Comparison of ENCODE assay signal across 23 cellular contexts in genomic region chr12:57031789-57032188, GRCh38. TPM values are rescaled to one million over a fixed set of nuclear protein-coding genes. Genes with fewer than 3 reads are reported as not detected.
A peak's percentile ranks its signal among the peaks of the same experiment; 100 is the strongest.
DNase-seq lines count a peak whose midpoint lies in the region; ATAC-seq and TF ChIP-seq lines count a peak whose summit lies in the region.
"Had no signal": no experiment of that assay in that cellular context is flagged by ENCODE, and none has a peak within 500 bp of the region (broad histone marks: within the 10 kb centered on the region; RNA-seq: fewer than 3 reads in every experiment).

No MANE protein-coding gene starts in this region.

- H2AFZ ChIP-seq in HCT116 (ENCODE audit: low read depth, low read length, poor library complexity, severe bottlenecking): no peak overlapping the region
- H2AFZ ChIP-seq: PC-9 had no signal

- no peaks in the 10 kb centered on the region for H3K9me2 ChIP-seq in HCT116 (ENCODE audit: insufficient read depth)

- no peaks in the 10 kb centered on the region for H3K36me3 ChIP-seq in CD4-positive, CD25-positive, alpha-beta regulatory T cell (ENCODE audit: control insufficient read depth, insufficient read depth, low read length)
- H3K36me3 ChIP-seq in HCT116 (ENCODE audit: control insufficient read depth in 1 of 2, insufficient read depth in 2 of 2, low read length in 2 of 2) (no peaks in the 10 kb centered on the region), WERI-Rb-1 (no peaks in the 10 kb centered on the region)
- H3K36me3 ChIP-seq in naive thymus-derived CD4-positive, alpha-beta T cell (ENCODE audit: control insufficient read depth in 2 of 3, insufficient read depth in 3 of 3, low read length in 3 of 3): no peaks in the 10 kb centered on the region
- H3K36me3 ChIP-seq: ascending aorta, tibial artery had no signal

- peaks cover 4% of the 10 kb centered on the region for H3K4me1 ChIP-seq in CD4-positive, CD25-positive, alpha-beta regulatory T cell (ENCODE audit: control insufficient read depth, insufficient read depth, low read length, poor library complexity, severe bottlenecking)
- H3K4me1 ChIP-seq in HCT116 (ENCODE audit: control insufficient read depth in 1 of 2, insufficient read depth in 2 of 2, low read length in 2 of 2): peaks cover 12 to 17% of the 10 kb centered on the region in 2 experiments
- H3K4me1 ChIP-seq in naive thymus-derived CD4-positive, alpha-beta T cell (ENCODE audit: control insufficient read depth in 2 of 2, insufficient read depth in 2 of 2, low read length in 2 of 2): peaks cover 6 to 42% of the 10 kb centered on the region in 2 donors
- H3K4me1 ChIP-seq: ascending aorta, tibial artery had no signal

- DNase-seq in CD4-positive, CD25-positive, alpha-beta regulatory T cell: no peak
- no peak for DNase-seq in HCT116 (ENCODE audit: low read depth, low spot score)
- DNase-seq in WERI-Rb-1: no peak
- DNase-seq in naive thymus-derived CD4-positive, alpha-beta T cell: no peak
- DNase-seq in cerebellum (ENCODE audit: low spot score): no peak
- DNase-seq in NCI-H2171 treated with DMSO at 0.1 percent for 48 hours (lab: John Stamatoyannopoulos, UW): no peak
- DNase-seq: activated CD4-positive, CD25-positive, alpha-beta regulatory T cell; activated T-cell treated with anti-CD3 and anti-CD28 coated beads, Interleukin-2, amount 50 U/mL, for 1 hour; IMR-90; kidney; stomach; T1000; tibial artery had no signal

- TF ChIP-seq RAD21 in HCT116 (IDR thresholded peaks at IDR 0.05; ENCODE audit: low read depth): no peak

- H3K27ac ChIP-seq in CD4-positive, CD25-positive, alpha-beta regulatory T cell (ENCODE audit: insufficient read depth, low read length, poor library complexity, severe bottlenecking): no peak overlapping the region
- H3K27ac ChIP-seq in HCT116 (ENCODE audit: low read depth, low read length) (no peak overlapping the region), WERI-Rb-1 (peak overlapping the region; percentile 29; the same call in 1 of the 2 replicates)
- no peak overlapping the region for H3K27ac ChIP-seq in naive thymus-derived CD4-positive, alpha-beta T cell (ENCODE audit: low read depth, low read length)
- H3K27ac ChIP-seq: ascending aorta, PC-9, stomach, tibial artery had no signal

- CTCF ChIA-PET in HCT116 (lab: Charles Lee): interaction anchor here (1.0 kb wide), 1 partner anchor 28 kb away, joined by 3 read pairs; no protein-coding TSS in a partner anchor
- CTCF ChIA-PET in naive thymus-derived CD4-positive, alpha-beta T cell (lab: Charles Lee): interaction anchor here (1.3 to 11.4 kb wide), 8 partner anchors 13 to 151 kb away, joined by 3 to 110 read pairs (median 9); partner anchors contain the start of gene ZBTB39

- peaks cover 9 to 38% (median 11%) of the 10 kb centered on the region in 4 donors for H3K4me1 Mint-ChIP-seq in CD4-positive, CD25-positive, alpha-beta regulatory T cell
- peaks cover 26 to 64% (median 47%) of the 10 kb centered on the region in 7 donors for H3K4me1 Mint-ChIP-seq in naive thymus-derived CD4-positive, alpha-beta T cell

- no peaks in the 10 kb centered on the region for H3K27me3 ChIP-seq in CD4-positive, CD25-positive, alpha-beta regulatory T cell (ENCODE audit: control insufficient read depth, insufficient read depth, low read length)
- H3K27me3 ChIP-seq in HCT116 (ENCODE audit: insufficient read depth, low read length): no peaks in the 10 kb centered on the region; the same call in 1 of the 2 replicates
- no peaks in the 10 kb centered on the region for H3K27me3 ChIP-seq in WERI-Rb-1 (ENCODE audit: insufficient read depth, low read depth, severe bottlenecking)
- H3K27me3 ChIP-seq in naive thymus-derived CD4-positive, alpha-beta T cell (ENCODE audit: control insufficient read depth in 2 of 2, insufficient read depth in 2 of 2, low read length in 2 of 2): no peaks in the 10 kb centered on the region
- H3K27me3 ChIP-seq: ascending aorta, stomach had no signal

- no peak for TF ChIP-seq CTCF in HCT116 (IDR thresholded peaks at IDR 0.05 in 2 of 3, conservative IDR thresholded peaks at IDR 0.05 in 1 of 3; ENCODE audit: borderline replicate concordance in 1 of 3, insufficient read depth in 1 of 3, low read depth in 2 of 3, low read length in 2 of 3)
- no peak for TF ChIP-seq CTCF in WERI-Rb-1 (IDR thresholded peaks at IDR 0.05; ENCODE audit: low read depth, low read length)

- TF ChIP-seq POLR2A in HCT116 (IDR thresholded peaks at IDR 0.05; ENCODE audit: borderline replicate concordance, extremely low read depth, insufficient read depth, insufficient read length): no peak

- RAD21 ChIA-PET in HCT116 (lab: Charles Lee; ENCODE audit: low non-redundant PET in 1 of 2, low total read pairs in 2 of 2, uncharacterized antibody in 2 of 2, unreplicated experiment in 2 of 2): interaction anchor here in 1 of 2 experiments (0.9 kb wide), 1 partner anchor 58 kb away, joined by 4 read pairs; the partner anchor contains the start of gene NAB2

- no peaks in the 10 kb centered on the region for H3K9me3 ChIP-seq in CD4-positive, CD25-positive, alpha-beta regulatory T cell (ENCODE audit: control insufficient read depth in 2 of 2, low read length in 2 of 2)
- H3K9me3 ChIP-seq in HCT116 (ENCODE audit: control insufficient read depth in 1 of 2, insufficient read depth in 1 of 2, low read depth in 1 of 2, low read length in 2 of 2) (no peaks in the 10 kb centered on the region), WERI-Rb-1 (ENCODE audit: severe bottlenecking) (no peaks in the 10 kb centered on the region)
- H3K9me3 ChIP-seq in naive thymus-derived CD4-positive, alpha-beta T cell (ENCODE audit: control insufficient read depth in 2 of 3, low read length in 3 of 3): no peaks in the 10 kb centered on the region
- H3K9me3 ChIP-seq: ascending aorta, mucosa of descending colon, stomach, tibial artery had no signal

- no TSS peak for BruUV-seq in HCT116 (replicated peaks; lab: Mats Ljungman, UMichigan)

- ATAC-seq in CD4-positive, CD25-positive, alpha-beta regulatory T cell (ENCODE audit: low read depth in 2 of 2): no peak
- no peak for ATAC-seq in HCT116
- ATAC-seq in naive thymus-derived CD4-positive, alpha-beta T cell: no peak
- no peak for ATAC-seq in HG02938 (IDR thresholded peaks at IDR 0.05; ENCODE audit: unreplicated experiment)
- no peak for ATAC-seq in GM18861 (IDR thresholded peaks at IDR 0.05; ENCODE audit: unreplicated experiment)
- ATAC-seq: sciatic nerve had no signal

- H3K9me3 Mint-ChIP-seq in CD4-positive, CD25-positive, alpha-beta regulatory T cell: no peaks in the 10 kb centered on the region
- peaks cover 0 to 2% (median 0%) of the 10 kb centered on the region in 11 donors for H3K9me3 Mint-ChIP-seq in naive thymus-derived CD4-positive, alpha-beta T cell

- H3K36me3 Mint-ChIP-seq in CD4-positive, CD25-positive, alpha-beta regulatory T cell: peaks cover 3% of the 10 kb centered on the region
- H3K36me3 Mint-ChIP-seq in naive thymus-derived CD4-positive, alpha-beta T cell: no peaks in the 10 kb centered on the region

- peak overlapping the region in 2 of 3 donors; percentile 30 to 88 for H3K27ac Mint-ChIP-seq in CD4-positive, CD25-positive, alpha-beta regulatory T cell
- H3K27ac Mint-ChIP-seq in naive thymus-derived CD4-positive, alpha-beta T cell: peak overlapping the region; percentile 48 to 94 (median 69)

- H3K4me3 Mint-ChIP-seq in CD4-positive, CD25-positive, alpha-beta regulatory T cell: no peak overlapping the region
- peak overlapping the region in 6 of 10 donors; percentile 50 to 80 (median 64) for H3K4me3 Mint-ChIP-seq in naive thymus-derived CD4-positive, alpha-beta T cell

- H3K27me3 Mint-ChIP-seq in CD4-positive, CD25-positive, alpha-beta regulatory T cell: no peaks in the 10 kb centered on the region
- no peaks in the 10 kb centered on the region for H3K27me3 Mint-ChIP-seq in naive thymus-derived CD4-positive, alpha-beta T cell

- H3K4me3 ChIP-seq in CD4-positive, CD25-positive, alpha-beta regulatory T cell (ENCODE audit: low read depth, low read length): no peak overlapping the region
- H3K4me3 ChIP-seq in HCT116 (replicated peaks in 1 of 2; ENCODE audit: low read depth in 1 of 2, low read length in 2 of 2): no peak overlapping the region
- no peak overlapping the region for H3K4me3 ChIP-seq in WERI-Rb-1 (ENCODE audit: low read depth, low read length)
- H3K4me3 ChIP-seq in naive thymus-derived CD4-positive, alpha-beta T cell (ENCODE audit: low read length): no peak overlapping the region
- H3K4me3 ChIP-seq: ascending aorta, mucosa of descending colon, PC-9, stomach, tibial artery had no signal

- H3K9ac ChIP-seq in HCT116 (ENCODE audit: low read length): no peak overlapping the region

- H3K4me2 ChIP-seq in HCT116 (ENCODE audit: low read length): peak overlapping the region; percentile 45
- H3K4me2 ChIP-seq: PC-9 had no signal

- POLR2A ChIA-PET in HCT116 (lab: Charles Lee): interaction anchor here (0.7 kb wide), 1 partner anchor 9 kb away, joined by 3 read pairs; no protein-coding TSS in a partner anchor
- POLR2A ChIA-PET in naive thymus-derived CD4-positive, alpha-beta T cell (lab: Charles Lee): interaction anchor here (0.8 to 2.7 kb wide), 9 partner anchors 10 to 80 kb away, joined by 3 to 13 read pairs (median 5); partner anchors contain the start of genes STAT6 and TAC3

- no peaks in the 10 kb centered on the region for H3K79me2 ChIP-seq in HCT116 (ENCODE audit: insufficient read depth, low read length)

- intact Hi-C loops in HCT116 (cut with micrococcal nuclease): no loop called here
- intact Hi-C loops in naive thymus-derived CD4-positive, alpha-beta T cell (cut with micrococcal nuclease): loop anchor here (1.0 to 2.0 kb wide), 4 partner anchors 11 to 31 kb away; no protein-coding TSS in a partner anchor

- no peaks in the 10 kb centered on the region for H4K20me1 ChIP-seq in HCT116 (ENCODE audit: insufficient read depth)

RNA-seq across cellular contexts. Expression of gene TAC3, which starts 15.5 kb away (rescaled TPM):
- total RNA-seq in CD4-positive, CD25-positive, alpha-beta regulatory T cell: not detected
- not detected for polyA plus RNA-seq in CD4-positive, CD25-positive, alpha-beta regulatory T cell
- total RNA-seq in HCT116 (2021; ENCODE audit: unreplicated experiment) (not detected), cerebellum (not detected)
- polyA plus RNA-seq in HCT116 (2012): 0.11 and 0.31 TPM in 2 replicates
- total RNA-seq in naive thymus-derived CD4-positive, alpha-beta T cell: 1 to 10 TPM in 1 of 5 experiments, under 1 TPM in 3, not detected in 1; 0.49 to 1.1 (median 0.74) TPM
- not detected for polyA plus RNA-seq in naive thymus-derived CD4-positive, alpha-beta T cell
- total RNA-seq: ascending aorta, glomerular endothelial cell, H4, IMR-90, kidney, M059J, PC-9, sciatic nerve had no signal

RNA-seq across cellular contexts. Expression of gene MYO1A, which starts 18.1 kb away (rescaled TPM):
- 0.32 TPM for total RNA-seq in CD4-positive, CD25-positive, alpha-beta regulatory T cell
- polyA plus RNA-seq in CD4-positive, CD25-positive, alpha-beta regulatory T cell: under 1 TPM in 1 of 4 donors, not detected in 3; 0.38 TPM
- total RNA-seq in HCT116 (2021; ENCODE audit: unreplicated experiment): 0.76 TPM
- 0.49 and 0.69 TPM in 2 replicates for polyA plus RNA-seq in HCT116 (2012)
- total RNA-seq in naive thymus-derived CD4-positive, alpha-beta T cell: 1 to 10 TPM; 1.3 to 2.3 (median 1.9) TPM
- polyA plus RNA-seq in naive thymus-derived CD4-positive, alpha-beta T cell: under 1 TPM; 0.56 to 0.68 TPM
- 0.36 TPM for total RNA-seq in cerebellum
- total RNA-seq: ascending aorta, glomerular endothelial cell, H4, M059J, PC-9 had no signal
- polyA plus RNA-seq: IMR-90, neural cell had no signal

RNA-seq across cellular contexts. Expression of gene ZBTB39, which starts 25.4 kb away (rescaled TPM):
- 8.6 TPM for total RNA-seq in CD4-positive, CD25-positive, alpha-beta regulatory T cell
- 1 to 10 TPM; 1.5 to 1.8 (median 1.7) TPM for polyA plus RNA-seq in CD4-positive, CD25-positive, alpha-beta regulatory T cell
- total RNA-seq in HCT116 (2021; ENCODE audit: unreplicated experiment): 12.3 TPM
- polyA plus RNA-seq in HCT116 (2012): 6.6 and 6.9 TPM in 2 replicates
- total RNA-seq in naive thymus-derived CD4-positive, alpha-beta T cell: 10 to 100 TPM in 3 of 5 experiments, 1 to 10 TPM in 2; 5.8 to 12.9 (median 10.7) TPM
- polyA plus RNA-seq in naive thymus-derived CD4-positive, alpha-beta T cell: 1 to 10 TPM; 2.2 to 3.2 TPM
- total RNA-seq in cerebellum: 9.4 TPM

RNA-seq across cellular contexts. Expression of gene NEMP1, which starts 46.8 kb away (rescaled TPM):
- 14.7 TPM for total RNA-seq in CD4-positive, CD25-positive, alpha-beta regulatory T cell
- 1 to 10 TPM; 3.1 to 7.1 (median 4.7) TPM for polyA plus RNA-seq in CD4-positive, CD25-positive, alpha-beta regulatory T cell
- total RNA-seq in HCT116 (2021; ENCODE audit: unreplicated experiment) (35.2 TPM), cerebellum (12.5 TPM)
- 9.0 and 12.3 TPM in 2 replicates for polyA plus RNA-seq in HCT116 (2012)
- 10 to 100 TPM; 13.1 to 47.6 (median 29.3) TPM for total RNA-seq in naive thymus-derived CD4-positive, alpha-beta T cell
- 1 to 10 TPM; 2.9 to 7.4 TPM for polyA plus RNA-seq in naive thymus-derived CD4-positive, alpha-beta T cell

RNA-seq across cellular contexts. Expression of gene NAB2, which starts 57.1 kb away (rescaled TPM):
- total RNA-seq in CD4-positive, CD25-positive, alpha-beta regulatory T cell: 7.5 TPM
- 1 to 10 TPM in 2 of 4 donors, under 1 TPM in 2; 0.31 to 1.2 (median 0.90) TPM for polyA plus RNA-seq in CD4-positive, CD25-positive, alpha-beta regulatory T cell
- total RNA-seq in HCT116 (2021; ENCODE audit: unreplicated experiment) (77.1 TPM), cerebellum (15.2 TPM)
- polyA plus RNA-seq in HCT116 (2012): 59.6 and 68.8 TPM in 2 replicates
- total RNA-seq in naive thymus-derived CD4-positive, alpha-beta T cell: 10 to 100 TPM in 3 of 5 experiments, 1 to 10 TPM in 2; 5.7 to 22.4 (median 15.5) TPM
- polyA plus RNA-seq in naive thymus-derived CD4-positive, alpha-beta T cell: 1 to 10 TPM in 1 of 2 donors, under 1 TPM in 1; 0.46 to 2.8 TPM

Comparison
In these comparisons a context has a peak if more than half of its experiments do, and no peak if none do; other contexts are left out.
1. H3K4me3 Mint-ChIP-seq: peak in naive thymus-derived CD4-positive, alpha-beta T cell (6 of 10); none in CD4-positive, CD25-positive, alpha-beta regulatory T cell (0 of 4).